ENCODE assay signal across 8 cellular contexts in the genomic region with DNA sequence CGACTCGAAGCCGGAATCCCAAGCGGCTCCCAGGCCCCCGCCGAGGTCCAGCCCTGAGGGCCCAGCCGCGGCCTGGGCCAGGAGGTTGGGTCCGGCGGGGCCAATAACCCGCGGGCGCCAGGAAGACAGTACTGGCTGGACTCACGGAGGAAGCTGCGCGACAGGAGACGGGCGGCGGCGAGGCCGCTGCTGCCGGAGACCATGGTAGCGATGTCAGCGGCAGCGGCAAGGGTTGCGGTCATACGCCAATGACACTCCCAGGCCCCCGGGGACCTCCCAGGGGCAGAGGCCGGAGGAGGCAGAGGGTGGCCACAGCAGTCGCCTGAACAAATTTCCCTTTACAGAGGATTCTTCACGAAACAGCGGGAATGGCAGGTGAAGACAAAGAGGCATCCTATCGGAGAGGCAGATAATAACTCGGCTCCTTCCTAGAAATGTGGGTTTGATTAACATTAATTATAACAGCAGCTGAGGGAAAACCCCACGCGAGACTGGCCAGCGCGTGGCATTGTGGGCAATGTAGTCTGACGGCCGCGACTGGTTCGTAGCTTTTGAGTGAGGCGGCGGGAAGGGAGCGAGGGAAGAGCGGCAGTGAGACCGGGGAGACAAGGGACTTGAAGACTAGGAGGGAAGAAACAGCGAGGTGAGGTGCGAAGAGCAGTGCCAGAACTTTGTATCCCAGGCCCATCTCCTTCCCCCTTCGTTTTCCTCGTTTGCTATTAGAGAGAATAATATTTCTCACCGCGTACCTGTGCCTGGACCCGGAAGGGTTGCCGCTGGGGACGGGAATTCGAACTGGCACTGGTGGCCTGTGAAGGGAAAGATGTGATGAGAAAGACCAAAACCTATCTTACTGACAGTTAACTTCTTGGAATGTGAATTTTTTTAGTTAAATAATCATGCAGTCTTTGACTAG. TPM values are rescaled to one million over a fixed set of nuclear protein-coding genes. Genes with fewer than 3 reads are reported as not detected.
DNase-seq lines count a peak whose midpoint lies in the region; ATAC-seq and TF ChIP-seq lines count a peak whose summit lies in the region.

SUCLG1 (minus strand) TSS at position 253 of the 916 bp plus-strand sequence; CDS start at position 242, 11 bp downstream.

- no peak for TF ChIP-seq POLR2A in vagina (IDR thresholded peaks at IDR 0.05)

- peak; percentile 76 for DNase-seq in NCI-H187 treated with DMSO at 0.1 percent for 48 hours (lab: John Stamatoyannopoulos, UW)
- DNase-seq in anterior cingulate cortex (lab: John Stamatoyannopoulos, UW): peak; percentile 49 to 96 (median 87)
- peak; percentile 92 to 96 (median 95) for DNase-seq in right cardiac atrium
- peak; percentile 91 for DNase-seq in putamen (ENCODE audit: low spot score)
- peak in 1 of 2 donors; percentile 90 for DNase-seq in vagina (ENCODE audit: extremely low spot score in 2 of 2)

- H3K27ac ChIP-seq in right cardiac atrium (ENCODE audit: low read length) (peak within 1 kb of the TSS; percentile 94), vagina (peak within 1 kb of the TSS; percentile 81)

- H3K4me3 ChIP-seq in right cardiac atrium (ENCODE audit: low read length) (peak within 1 kb of the TSS; percentile 96), vagina (peak within 1 kb of the TSS; percentile 86 to 96)

- WGBS in right cardiac atrium: under 1% methylated on average over 57 of the region's 57 CpGs

- no peak for TF ChIP-seq CTCF in vagina (IDR thresholded peaks at IDR 0.05)

- intact Hi-C loops in T-helper 2 cell treated with Interferon-gamma antibody and Interleukin-4, amounts not matched to agents 100 ng/mL and 5 ng/mL, for 36 hours (cut with micrococcal nuclease): loop anchor here (1.0 to 2.0 kb wide), 4 partner anchors 57 to 466 kb away; partner anchors contain the start of genes DNAH6 and TRABD2A
- intact Hi-C loops in right cardiac atrium (cut with DNase I) (no loop called here), vagina (cut with DNase I) (no loop called here)

- H3K9me3 ChIP-seq in right cardiac atrium (ENCODE audit: control insufficient read depth, low read length) (no peaks in the 10 kb centered on the region), vagina (no peaks in the 10 kb centered on the region)

- H3K27me3 ChIP-seq in right cardiac atrium (ENCODE audit: control insufficient read depth, insufficient read depth) (no peaks in the 10 kb centered on the region), vagina (no peaks in the 10 kb centered on the region)

- ATAC-seq in GM18499 (IDR thresholded peaks at IDR 0.05; ENCODE audit: insufficient read depth, unreplicated experiment) (peak; percentile 94), HG02943 (IDR thresholded peaks at IDR 0.05; ENCODE audit: low read depth, unreplicated experiment) (peak; percentile 95), right cardiac atrium (peak; percentile 98)

- H3K4me1 ChIP-seq in right cardiac atrium (ENCODE audit: control insufficient read depth, insufficient read depth, low read length): no peaks in the 10 kb centered on the region
- H3K4me1 ChIP-seq in vagina: peaks cover 40% of the 10 kb centered on the region

- no peaks in the 10 kb centered on the region for H3K36me3 ChIP-seq in vagina

RNA-seq across cellular contexts. Expression of gene SUCLG1, which starts in this region (rescaled TPM):
- 73.6 and 75.6 TPM in 2 replicates for total RNA-seq in T-helper 2 cell treated with Interferon-gamma antibody and Interleukin-4, amounts not matched to agents 100 ng/mL and 5 ng/mL, for 36 hours
- total RNA-seq in right cardiac atrium (100 to 1,000 TPM; 161 to 208 (median 193) TPM), vagina (63.8 TPM)
- polyA plus RNA-seq in right cardiac atrium: 307 TPM
